In the genomic region with DNA sequence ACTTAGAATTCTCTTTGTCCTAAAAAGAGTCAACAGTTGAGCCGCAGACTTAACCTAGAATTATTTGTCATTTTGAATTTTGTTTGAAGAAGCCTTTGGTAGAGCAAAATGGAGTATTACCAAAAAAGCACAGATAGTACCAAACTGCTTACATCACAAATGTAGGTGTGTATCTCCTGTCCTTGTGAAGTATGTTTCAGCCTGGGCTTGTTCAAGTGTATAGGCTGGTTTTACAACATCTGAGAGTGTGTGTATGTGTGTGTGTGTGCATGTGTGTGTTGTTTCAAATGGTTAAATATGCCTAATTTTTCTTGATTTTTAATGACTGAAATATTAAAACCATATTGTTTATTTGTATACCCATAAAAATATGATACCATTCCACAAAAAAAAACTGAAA, we compare ENCODE assay signal across 13 cellular contexts.
A peak's percentile ranks its signal among the peaks of the same experiment; 100 is the strongest.
DNase-seq lines count a peak whose midpoint lies in the region; ATAC-seq and TF ChIP-seq lines count a peak whose summit lies in the region.
"Had no signal": no experiment of that assay in that cellular context is flagged by ENCODE, and none has a peak within 500 bp of the region (broad histone marks: within the 10 kb centered on the region; RNA-seq: fewer than 3 reads in every experiment).

No MANE protein-coding gene starts in this region.

- H4K20me1 ChIP-seq in PC-3 (ENCODE audit: low read length): no peaks in the 10 kb centered on the region

- H3K79me2 ChIP-seq in PC-3 (ENCODE audit: low read length): no peaks in the 10 kb centered on the region

- H3K27me3 ChIP-seq in PC-3 (ENCODE audit: low read length): no peaks in the 10 kb centered on the region
- H3K27me3 ChIP-seq in sigmoid colon: no peaks in the 10 kb centered on the region
- no peaks in the 10 kb centered on the region for H3K27me3 ChIP-seq in Caco-2 (replicated peaks; ENCODE audit: control insufficient read depth, insufficient read depth, low read length)

- no peak overlapping the region for H3K4me3 Mint-ChIP-seq in Caco-2 (ENCODE audit: unreplicated experiment)
- H3K4me3 Mint-ChIP-seq: activated B cell treated with CpG ODN at 0.5 μM for 24 hours; activated T-helper 1 cell treated with anti-CD3 and anti-CD28 coated beads, Interleukin-12 subunit alpha, Interleukin-12 subunit beta, Interleukin-2, Interleukin-4 antibody, amounts not matched to agents 30 ng/mL and 10 ng/mL and 1 ng/mL, durations not matched to agents 14 hours and 24 hours and 36 hours; T-helper 1 cell treated with Interleukin-12 subunit alpha and Interleukin-12 subunit beta and Interleukin-4 antibody, amounts not matched to agents 30 μg/mL and 1 μg/mL, for 36 hours had no signal

- H3K9me3 Mint-ChIP-seq in Caco-2 (ENCODE audit: unreplicated experiment): peaks cover 3% of the 10 kb centered on the region
- H3K9me3 Mint-ChIP-seq: activated B cell treated with CpG ODN at 0.5 μM for 24 hours had no signal

- H3K4me3 ChIP-seq in PC-3 (ENCODE audit: low read length): no peak overlapping the region
- no peak overlapping the region for H3K4me3 ChIP-seq in epithelial cell of esophagus (ENCODE audit: low read length)
- no peak overlapping the region for H3K4me3 ChIP-seq in sigmoid colon
- H3K4me3 ChIP-seq in Caco-2 (ENCODE audit: low read depth, low read length): no peak overlapping the region
- H3K4me3 ChIP-seq: mucosa of descending colon had no signal

- BruUV-seq in PC-3 (replicated peaks; lab: Mats Ljungman, UMichigan) (no TSS peak), Caco-2 (replicated peaks; lab: Mats Ljungman, UMichigan) (no TSS peak)

- DNase-seq in DMS53 (lab: John Stamatoyannopoulos, UW): peak; percentile 52
- DNase-seq in PC-3: peak; percentile 8
- peak; percentile 45 for DNase-seq in epithelial cell of esophagus (ENCODE audit: low read depth)
- no peak for DNase-seq in sigmoid colon
- no peak for DNase-seq in iPS-NIHi11 (ENCODE audit: low spot score)
- no peak for DNase-seq in NCI-H82 treated with DMSO at 0.1 percent for 48 hours (lab: John Stamatoyannopoulos, UW; ENCODE audit: unreplicated experiment)
- no peak for DNase-seq in Caco-2
- DNase-seq: activated B cell treated with CpG ODN at 0.5 μM for 24 hours; NK-92 treated with Interleukin-12 subunit alpha and Interleukin-12 subunit beta, amount 100 ng/mL, for 24 hours had no signal

- ATAC-seq in PC-3: peak; percentile 22; the same call in 1 of the 2 replicates
- ATAC-seq in HG03139 (IDR thresholded peaks at IDR 0.05; ENCODE audit: unreplicated experiment): no peak

- no peak overlapping the region for H3K9ac ChIP-seq in PC-3 (ENCODE audit: low read length)

- H3K36me3 Mint-ChIP-seq in Caco-2 (ENCODE audit: insufficient read depth, unreplicated experiment): no peaks in the 10 kb centered on the region

- no peak for TF ChIP-seq POLR2A in sigmoid colon (IDR thresholded peaks at IDR 0.05)

- no peaks in the 10 kb centered on the region for H3K9me2 ChIP-seq in PC-3 (replicated peaks; ENCODE audit: low read length)

- POLR2A ChIA-PET in PC-3 (lab: Charles Lee; ENCODE audit: unreplicated experiment) (interaction anchor here (0.7 kb wide), 1 partner anchor 75 kb away, joined by 5 read pairs; no protein-coding TSS in a partner anchor), Caco-2 (lab: Charles Lee) (no interaction called here)

- CTCF ChIA-PET in PC-3 (lab: Charles Lee): no interaction called here
- CTCF ChIA-PET in Caco-2 (lab: Charles Lee): no interaction called here

- H2AFZ ChIP-seq in PC-3 (ENCODE audit: low read length): no peak overlapping the region

- TF ChIP-seq EP300 in sigmoid colon (IDR thresholded peaks at IDR 0.05): no peak

- no peaks in the 10 kb centered on the region for H3K27me3 Mint-ChIP-seq in Caco-2 (ENCODE audit: insufficient read depth, unreplicated experiment)
- H3K27me3 Mint-ChIP-seq: activated B cell treated with CpG ODN at 0.5 μM for 24 hours had no signal

- H3K4me1 ChIP-seq in PC-3 (ENCODE audit: insufficient read depth, low read length) (peaks cover 26% of the 10 kb centered on the region), sigmoid colon (peaks cover 0 to 23% (median 17%) of the 10 kb centered on the region in 4 donors), Caco-2 (no peaks in the 10 kb centered on the region)

- TF ChIP-seq CTCF in PC-3 (conservative IDR thresholded peaks at IDR 0.05; ENCODE audit: low read depth, low read length) (no peak), epithelial cell of esophagus (IDR thresholded peaks at IDR 0.05; ENCODE audit: insufficient read depth, low read depth, low read length, missing control alignments) (no peak), sigmoid colon (IDR thresholded peaks at IDR 0.05) (no peak), Caco-2 (IDR thresholded peaks at IDR 0.05; ENCODE audit: insufficient read depth in 1 of 2, low read depth in 1 of 2, low read length in 1 of 2, severe bottlenecking in 1 of 2, unreplicated experiment in 1 of 2) (no peak)

- peaks cover 7% of the 10 kb centered on the region for H3K4me1 Mint-ChIP-seq in Caco-2 (ENCODE audit: low read depth, unreplicated experiment)
- H3K4me1 Mint-ChIP-seq: activated B cell treated with CpG ODN at 0.5 μM for 24 hours had no signal

- H3F3A ChIP-seq in PC-3 (ENCODE audit: low read length, unreplicated experiment): no peaks in the 10 kb centered on the region

- H3K9me3 ChIP-seq in PC-3 (ENCODE audit: low read length) (no peaks in the 10 kb centered on the region), sigmoid colon (no peaks in the 10 kb centered on the region), Caco-2 (no peaks in the 10 kb centered on the region)
- H3K9me3 ChIP-seq: mucosa of descending colon had no signal

- H3K27ac Mint-ChIP-seq in Caco-2 (ENCODE audit: unreplicated experiment): no peak overlapping the region
- H3K27ac Mint-ChIP-seq: activated B cell treated with CpG ODN at 0.5 μM for 24 hours; activated T-helper 1 cell treated with anti-CD3 and anti-CD28 coated beads, Interleukin-12 subunit alpha, Interleukin-12 subunit beta, Interleukin-2, Interleukin-4 antibody, amounts not matched to agents 30 ng/mL and 10 ng/mL and 1 ng/mL, durations not matched to agents 14 hours and 24 hours and 36 hours; T-helper 1 cell treated with Interleukin-12 subunit alpha and Interleukin-12 subunit beta and Interleukin-4 antibody, amounts not matched to agents 30 μg/mL and 1 μg/mL, for 36 hours had no signal

- 96 to 99% methylated on average over 1 of the region's 1 CpG for WGBS in sigmoid colon, 2 donors

- no peak overlapping the region for H3K27ac ChIP-seq in PC-3 (ENCODE audit: low read length)
- H3K27ac ChIP-seq in sigmoid colon: peak overlapping the region in 3 of 4 donors; percentile 12 to 51 (median 38)

- no peaks in the 10 kb centered on the region for H3K36me3 ChIP-seq in PC-3 (ENCODE audit: low read depth, low read length)
- no peaks in the 10 kb centered on the region for H3K36me3 ChIP-seq in sigmoid colon
- H3K36me3 ChIP-seq in Caco-2 (ENCODE audit: control insufficient read depth, insufficient read depth, low read length): no peaks in the 10 kb centered on the region

- intact Hi-C loops in PC-3 (cut with micrococcal nuclease) (loop anchor here (1.0 to 5.0 kb wide), 4 partner anchors 35 to 189 kb away; a partner anchor contains a TSS), sigmoid colon (cut with DNase I) (no loop called here), Caco-2 (cut with micrococcal nuclease; ENCODE audit: unreplicated experiment) (no loop called here)

- peak overlapping the region; percentile 2; the same call in 1 of the 2 replicates for H3K4me2 ChIP-seq in PC-3 (ENCODE audit: low read length)

Comparison
In these comparisons a context has a peak if more than half of its experiments do, and no peak if none do; other contexts are left out.
1. DNase-seq: peak in DMS53 (single experiment), PC-3 (single experiment) and epithelial cell of esophagus (single experiment); none in sigmoid colon (single experiment), iPS-NIHi11 (single experiment), NCI-H82 treated with DMSO at 0.1 percent for 48 hours (single experiment) and Caco-2 (0 of 2).